In genomic region chr3:123818921-123819429, GRCh38 we compare ENCODE assay signal across 1 cellular context.
A peak's percentile ranks its signal among the peaks of the same experiment; 100 is the strongest.
TF ChIP-seq lines count a peak whose summit lies in the region.

No MANE protein-coding gene starts in this region.

TF ChIP-seq in HepG2, 621 proteins besides CTCF, POLR2A, EP300 and RAD21 (continued from another document and continues in another):
- TF ChIP-seq ATF4 (CRISPR knock-in tag; IDR thresholded peaks at IDR 0.05) (no peak), NFKBIZ (CRISPR knock-in tag; IDR thresholded peaks at IDR 0.05) (peak; percentile 85; the same call in 1 of the 2 replicates), SAP130 (CRISPR knock-in tag; IDR thresholded peaks at IDR 0.05; ENCODE audit: low read depth) (0 out of 2 replicates have a peak, but pooled peaks have one; percentile 15), HNF1A (IDR thresholded peaks at IDR 0.05; ENCODE audit: low read depth) (no peak), HNF1A (CRISPR knock-in tag; IDR thresholded peaks at IDR 0.05; ENCODE audit: borderline replicate concordance) (peak; percentile 51; the same call in 1 of the 2 replicates), REPIN1 (CRISPR knock-in tag; IDR thresholded peaks at IDR 0.05; ENCODE audit: borderline replicate concordance, low read depth) (no peak), ZFP36L2 (CRISPR knock-in tag; IDR thresholded peaks at IDR 0.05) (no peak), MIER2 (CRISPR knock-in tag; IDR thresholded peaks at IDR 0.05) (0 out of 2 replicates have a peak, but pooled peaks have one; percentile 28), SALL1 (CRISPR knock-in tag; IDR thresholded peaks at IDR 0.05) (peak; percentile 49; the same call in 1 of the 2 replicates), MNT (IDR thresholded peaks at IDR 0.05) (no peak), ZNF33A (CRISPR knock-in tag; IDR thresholded peaks at IDR 0.05; ENCODE audit: borderline replicate concordance) (no peak), ZNF484 (CRISPR knock-in tag; IDR thresholded peaks at IDR 0.05; ENCODE audit: borderline replicate concordance, low read depth) (no peak), FLYWCH1 (CRISPR knock-in tag; IDR thresholded peaks at IDR 0.05) (no peak), DR1 (CRISPR knock-in tag; IDR thresholded peaks at IDR 0.05) (no peak), TCF7 (IDR thresholded peaks at IDR 0.05; ENCODE audit: low read depth) (peak; percentile 84), SALL2 (CRISPR knock-in tag; IDR thresholded peaks at IDR 0.05) (no peak), TGIF2 (CRISPR knock-in tag; IDR thresholded peaks at IDR 0.05) (0 out of 2 replicates have a peak, but pooled peaks have one; percentile 16), DRAP1 (CRISPR knock-in tag; IDR thresholded peaks at IDR 0.05) (no peak), NFYC (CRISPR knock-in tag; IDR thresholded peaks at IDR 0.05) (no peak), ZNF629 (CRISPR knock-in tag; conservative IDR thresholded peaks at IDR 0.05) (no peak), RARA (CRISPR knock-in tag; IDR thresholded peaks at IDR 0.05) (peak; percentile 32; the same call in 1 of the 2 replicates), BCLAF1 (IDR thresholded peaks at IDR 0.05) (no peak), HDAC2 (CRISPR knock-in tag; IDR thresholded peaks at IDR 0.05) (peak; percentile 58), ZNF20 (CRISPR knock-in tag; IDR thresholded peaks at IDR 0.05) (no peak), KLF12 (CRISPR knock-in tag; IDR thresholded peaks at IDR 0.05; ENCODE audit: borderline replicate concordance) (no peak), KDM2A (CRISPR knock-in tag; IDR thresholded peaks at IDR 0.05; ENCODE audit: borderline replicate concordance, low read depth) (no peak), ZNF296 (CRISPR knock-in tag; conservative IDR thresholded peaks at IDR 0.05) (no peak), ZBTB49 (CRISPR knock-in tag; IDR thresholded peaks at IDR 0.05; ENCODE audit: borderline replicate concordance) (no peak), HOXD1 (CRISPR knock-in tag; IDR thresholded peaks at IDR 0.05) (no peak), ZNF776 (CRISPR knock-in tag; IDR thresholded peaks at IDR 0.05) (no peak), ZNF768 (CRISPR knock-in tag; IDR thresholded peaks at IDR 0.05) (no peak), ATM (IDR thresholded peaks at IDR 0.05; ENCODE audit: borderline replicate concordance) (no peak), ZNF382 (CRISPR knock-in tag; IDR thresholded peaks at IDR 0.05; ENCODE audit: borderline replicate concordance) (no peak), ZNF350 (CRISPR knock-in tag; IDR thresholded peaks at IDR 0.05; ENCODE audit: borderline replicate concordance, low read depth) (no peak), KDM3A (CRISPR knock-in tag; IDR thresholded peaks at IDR 0.05; ENCODE audit: low read depth) (no peak), BRD4 (CRISPR knock-in tag; IDR thresholded peaks at IDR 0.05) (no peak), SRSF9 (IDR thresholded peaks at IDR 0.05; ENCODE audit: borderline replicate concordance, insufficient read depth, low read depth, low read length, poor library complexity, severe bottlenecking) (no peak), RCOR2 (CRISPR knock-in tag; IDR thresholded peaks at IDR 0.05) (0 out of 2 replicates have a peak, but pooled peaks have one; percentile 43), SMAD9 (CRISPR knock-in tag; IDR thresholded peaks at IDR 0.05) (no peak), TFE3 (CRISPR knock-in tag; IDR thresholded peaks at IDR 0.05) (no peak), ATF7-NPFF (CRISPR knock-in tag; IDR thresholded peaks at IDR 0.05; ENCODE audit: low read depth) (no peak), ZMYM4 (CRISPR knock-in tag; IDR thresholded peaks at IDR 0.05) (peak; percentile 57; the same call in 1 of the 2 replicates), ATF2 (CRISPR knock-in tag; IDR thresholded peaks at IDR 0.05) (no peak), ZEB1 (IDR thresholded peaks at IDR 0.05; ENCODE audit: insufficient replicate concordance, low read depth) (peak; percentile 90), ZNF512 (CRISPR knock-in tag; IDR thresholded peaks at IDR 0.05) (0 out of 2 replicates have a peak, but pooled peaks have one; percentile 42), ZNF772 (CRISPR knock-in tag; IDR thresholded peaks at IDR 0.05) (no peak), SMC3 (IDR thresholded peaks at IDR 0.05; ENCODE audit: low read length) (peak; percentile 5; the same call in 1 of the 2 replicates), SNAI1 (CRISPR knock-in tag; IDR thresholded peaks at IDR 0.05; ENCODE audit: borderline replicate concordance) (no peak), GATAD1 (CRISPR knock-in tag; IDR thresholded peaks at IDR 0.05) (no peak), GPN1 (CRISPR knock-in tag; IDR thresholded peaks at IDR 0.05; ENCODE audit: borderline replicate concordance) (no peak), HMG20A (CRISPR knock-in tag; IDR thresholded peaks at IDR 0.05; ENCODE audit: borderline replicate concordance) (no peak), PHF21A (CRISPR knock-in tag; IDR thresholded peaks at IDR 0.05) (0 out of 2 replicates have a peak, but pooled peaks have one; percentile 8), ERF (CRISPR knock-in tag; IDR thresholded peaks at IDR 0.05) (no peak)
